ENCODE assay signal across 1 cellular context in the genomic region with DNA sequence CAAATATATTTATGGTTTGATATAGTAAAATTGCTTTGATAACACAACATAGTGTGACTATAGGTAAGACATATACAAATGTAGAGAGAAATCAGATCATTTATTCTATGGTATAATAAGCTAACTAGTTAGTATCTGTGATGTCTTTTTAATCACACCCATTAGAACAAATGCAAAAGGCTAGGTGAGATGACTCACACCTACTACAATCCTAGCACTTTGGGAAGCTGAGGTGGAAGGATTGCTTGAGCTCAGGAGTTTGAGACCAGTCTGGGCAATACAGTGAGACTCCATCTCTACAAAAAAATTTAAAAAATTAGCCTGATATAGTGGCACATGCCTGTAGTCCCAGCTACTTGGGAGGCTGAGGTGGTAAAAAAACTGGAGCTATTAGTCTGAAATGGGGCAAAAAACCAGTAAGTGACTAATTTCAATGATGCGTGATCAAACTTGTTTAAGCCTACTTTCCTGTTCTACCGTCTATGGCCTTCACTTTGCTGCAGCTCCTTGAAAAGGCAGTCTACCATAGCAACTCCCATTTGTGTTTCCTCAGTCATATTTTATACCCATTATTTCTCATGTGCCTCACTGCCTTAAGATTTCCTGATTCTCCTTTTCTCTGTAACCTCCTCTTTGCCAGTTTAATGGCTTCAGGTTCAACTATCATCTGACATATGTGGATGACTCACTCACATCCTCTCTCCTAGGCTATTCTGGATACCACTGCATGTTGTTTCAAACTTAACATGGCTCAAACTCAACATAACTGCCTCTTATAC.
TF ChIP-seq lines count a peak whose summit lies in the region.

No MANE protein-coding gene starts in this region.

TF ChIP-seq in IMR-90, 13 proteins besides CTCF, POLR2A, EP300 and RAD21:
- TF ChIP-seq MAFK (IDR thresholded peaks at IDR 0.05; ENCODE audit: low read depth, low read length): no peak
- no peak for TF ChIP-seq MXI1 (IDR thresholded peaks at IDR 0.05; ENCODE audit: borderline replicate concordance, low read depth, low read length)
- TF ChIP-seq, protein P1, sequence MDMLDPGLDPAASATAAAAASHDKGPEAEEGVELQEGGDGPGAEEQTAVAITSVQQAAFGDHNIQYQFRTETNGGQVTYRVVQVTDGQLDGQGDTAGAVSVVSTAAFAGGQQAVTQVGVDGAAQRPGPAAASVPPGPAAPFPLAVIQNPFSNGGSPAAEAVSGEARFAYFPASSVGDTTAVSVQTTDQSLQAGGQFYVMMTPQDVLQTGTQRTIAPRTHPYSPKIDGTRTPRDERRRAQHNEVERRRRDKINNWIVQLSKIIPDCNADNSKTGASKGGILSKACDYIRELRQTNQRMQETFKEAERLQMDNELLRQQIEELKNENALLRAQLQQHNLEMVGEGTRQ (IDR thresholded peaks at IDR 0.05; ENCODE audit: low read depth, low read length): no peak
- no peak for TF ChIP-seq SMC3 (IDR thresholded peaks at IDR 0.05; ENCODE audit: low read depth, low read length)
- TF ChIP-seq FOS (IDR thresholded peaks at IDR 0.05; ENCODE audit: low read depth, low read length): peak; percentile 6; the same call in 1 of the 2 replicates
- no peak for TF ChIP-seq CEBPB (IDR thresholded peaks at IDR 0.05; ENCODE audit: low read depth, low read length)
- TF ChIP-seq NFE2L2 (IDR thresholded peaks at IDR 0.05; ENCODE audit: low read depth, low read length): no peak
